In genomic region chr14:50397461-50398196, GRCh38 we compare ENCODE assay signal across 8 cellular contexts. TPM values are rescaled to one million over a fixed set of nuclear protein-coding genes. Genes with fewer than 3 reads are reported as not detected.
DNase-seq lines count a peak whose midpoint lies in the region; ATAC-seq and TF ChIP-seq lines count a peak whose summit lies in the region.

No MANE protein-coding gene starts in this region.

- H3K4me1 ChIP-seq in BE2C (peaks cover 5% of the 10 kb centered on the region; the same call in 1 of the 2 replicates), HUES6 (ENCODE audit: control insufficient read depth, insufficient read depth, low read length) (peaks cover 13% of the 10 kb centered on the region), adipocyte (ENCODE audit: control insufficient read depth, insufficient read depth, low read length) (peaks cover 23% of the 10 kb centered on the region)

- TF ChIP-seq CTCF in BE2C (IDR thresholded peaks at IDR 0.05; ENCODE audit: low read depth, low read length): no peak

- H3K36me3 ChIP-seq in BE2C: no peaks in the 10 kb centered on the region
- no peaks in the 10 kb centered on the region for H3K36me3 ChIP-seq in HUES6 (ENCODE audit: control insufficient read depth, insufficient read depth, low read length)
- H3K36me3 ChIP-seq in adipocyte (ENCODE audit: control insufficient read depth, insufficient read depth, low read length, severe bottlenecking): no peaks in the 10 kb centered on the region

- H3K27ac ChIP-seq in HUES6 (ENCODE audit: low read depth, low read length): no peak overlapping the region
- peak overlapping the region in 17 of 21 experiments; percentile 37 to 93 (median 80) for H3K27ac ChIP-seq in skin epidermis

- H3K27me3 ChIP-seq in BE2C (no peaks in the 10 kb centered on the region), HUES6 (ENCODE audit: control insufficient read depth, insufficient read depth, low read length) (peaks cover 12% of the 10 kb centered on the region; the same call in 1 of the 2 replicates), adipocyte (replicated peaks; ENCODE audit: control insufficient read depth, insufficient read depth, low read length) (no peaks in the 10 kb centered on the region)

- H3K9ac ChIP-seq in HUES6 (ENCODE audit: low read length): peak overlapping the region; percentile 54
- peak overlapping the region; percentile 81 for H3K9ac ChIP-seq in adipocyte (ENCODE audit: low read length)

- DNase-seq in BE2C (peak; percentile 49), adipocyte (ENCODE audit: low read depth) (peak; percentile 47), hepatic stellate cell (ENCODE audit: low spot score) (peak; percentile 21), COLO668 (lab: John Stamatoyannopoulos, UW; ENCODE audit: unreplicated experiment) (no peak), DMS114 treated with DMSO at 0.1 percent for 48 hours (lab: John Stamatoyannopoulos, UW; ENCODE audit: unreplicated experiment) (no peak)

- H3K9me3 ChIP-seq in BE2C (no peaks in the 10 kb centered on the region), HUES6 (ENCODE audit: control insufficient read depth, insufficient read depth, low read depth, low read length) (no peaks in the 10 kb centered on the region), adipocyte (ENCODE audit: control insufficient read depth, low read length) (no peaks in the 10 kb centered on the region)

- ATAC-seq in HG03378 (IDR thresholded peaks at IDR 0.05; ENCODE audit: unreplicated experiment): no peak

- H3K4me3 ChIP-seq in BE2C (ENCODE audit: low read depth, low read length) (peak overlapping the region; percentile 88), HUES6 (ENCODE audit: low read depth, low read length) (peak overlapping the region; percentile 65), adipocyte (ENCODE audit: low read length) (peak overlapping the region; percentile 88), skin epidermis (peak overlapping the region; percentile 39 to 80 (median 61))

RNA-seq across cellular contexts. Expression of gene CDKL1, which starts 0.9 kb away (rescaled TPM):
- 3.2 TPM for polyA plus RNA-seq in BE2C (2012; ENCODE audit: insufficient read depth, insufficient read length, low read depth)

Comparison
In these comparisons a context has a peak if more than half of its experiments do, and no peak if none do; other contexts are left out.
1. DNase-seq: peak in BE2C (single experiment), adipocyte (single experiment) and hepatic stellate cell (single experiment); none in COLO668 (single experiment) and DMS114 treated with DMSO at 0.1 percent for 48 hours (single experiment).
2. Peak in every context shown above with its lines, with median percentiles within 50 percentile points of each other: H3K4me3 ChIP-seq.